In genomic region chr17:39979021-39979660, GRCh38 we compare ENCODE assay signal across 1 cellular context.
TF ChIP-seq lines count a peak whose summit lies in the region.

No MANE protein-coding gene starts in this region.

TF ChIP-seq in WTC11, 78 proteins besides CTCF, POLR2A, EP300 and RAD21 (continued from another document):
- TF ChIP-seq ZNF512 (CRISPR knock-in tag; IDR thresholded peaks at IDR 0.05; ENCODE audit: borderline replicate concordance): no peak
